Comparison of ENCODE assay signal across 11 cellular contexts in the genomic region with DNA sequence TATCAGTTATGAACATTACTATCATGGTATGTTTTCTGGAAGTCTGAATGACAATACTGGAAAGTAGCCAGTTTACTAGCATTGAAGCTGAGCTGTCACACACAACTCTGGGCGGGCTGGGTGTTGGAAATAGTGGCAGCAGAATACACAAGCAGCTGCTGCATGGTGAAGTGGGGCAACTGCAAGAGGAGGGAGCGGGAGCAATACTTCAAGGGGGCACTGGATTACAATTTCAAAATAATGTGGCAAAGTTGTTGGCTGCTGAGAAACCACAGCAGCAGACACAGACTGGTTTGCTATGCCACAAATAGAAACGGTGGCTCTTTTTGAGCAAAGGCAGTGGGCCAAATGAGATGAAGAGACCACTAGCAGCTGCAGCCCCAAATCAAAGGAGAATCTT.
"Had no signal": no experiment of that assay in that cellular context is flagged by ENCODE, and none has a peak within 500 bp of the region (broad histone marks: within the 10 kb centered on the region; RNA-seq: fewer than 3 reads in every experiment).

No MANE protein-coding gene starts in this region.

- H3K9ac ChIP-seq: neural progenitor cell, parathyroid adenoma had no signal

- ATAC-seq: body of pancreas had no signal

- H3K4me2 ChIP-seq: hepatocyte, neural progenitor cell had no signal

- H3K36me3 ChIP-seq: neural progenitor cell, tibial artery, vagina had no signal

- H3K27me3 ChIP-seq: body of pancreas, hepatocyte, neural progenitor cell, tibial artery, vagina had no signal

- H3K79me2 ChIP-seq: hepatocyte, parathyroid adenoma had no signal

- H3K27ac ChIP-seq: body of pancreas, hepatocyte, neural progenitor cell, parathyroid adenoma, tibial artery, vagina had no signal

- H2AFZ ChIP-seq: hepatocyte, neural progenitor cell, parathyroid adenoma had no signal

- H3K4me1 ChIP-seq: body of pancreas, neural progenitor cell, parathyroid adenoma, tibial artery, vagina had no signal

- H3K4me3 ChIP-seq: body of pancreas, hepatocyte, neural progenitor cell, tibial artery, vagina had no signal

- DNase-seq: activated CD4-positive, alpha-beta T cell treated with anti-CD3 and anti-CD28 coated beads, Interleukin-2, amount 50 U/mL, for 1 hour; activated CD4-positive, CD25-positive, alpha-beta regulatory T cell; activated naive CD4-positive, alpha-beta T cell treated with anti-CD3 and anti-CD28 coated beads, Interleukin-2, amount 50 U/mL, for 16 hours; body of pancreas; dermis blood vessel endothelial cell; retina; tibial artery had no signal

- H3K9me3 ChIP-seq: tibial artery, vagina had no signal
